8 cellular contexts compared by ENCODE assay signal in the genomic region with DNA sequence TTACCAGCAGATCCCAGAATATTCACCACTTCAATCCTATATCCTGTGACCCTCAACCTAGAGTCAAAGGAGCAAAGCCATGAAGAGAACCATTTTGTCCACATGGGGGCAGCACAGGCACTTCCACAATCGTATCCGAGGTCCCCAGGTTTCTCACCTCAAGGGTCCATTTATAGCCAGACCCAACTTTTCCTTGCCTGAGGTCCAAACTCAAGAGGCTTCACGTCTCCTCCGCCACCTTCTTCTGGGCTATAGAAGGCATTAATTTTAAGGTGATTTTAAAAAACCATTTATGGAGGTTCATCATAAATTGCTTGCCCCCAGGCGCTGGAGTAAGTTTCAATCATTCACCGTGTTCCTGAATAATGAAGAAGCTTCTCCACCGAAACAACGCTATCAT.
A peak's percentile ranks its signal among the peaks of the same experiment; 100 is the strongest.
DNase-seq lines count a peak whose midpoint lies in the region; ATAC-seq, FAIRE-seq and TF ChIP-seq lines count a peak whose summit lies in the region.

No MANE protein-coding gene starts in this region.

- H3K4me2 ChIP-seq in parathyroid adenoma (ENCODE audit: low read length), result no peak overlapping the region

- no TSS peak for BruUV-seq in Panc1 (replicated peaks; lab: Mats Ljungman, UMichigan)

- H3K4me1 ChIP-seq in Panc1 (ENCODE audit: control insufficient read depth, insufficient read depth, low read length), result no peaks in the 10 kb centered on the region
- H3K4me1 ChIP-seq in parathyroid adenoma, result no peaks in the 10 kb centered on the region

- no peaks in the 10 kb centered on the region for H3K27me3 ChIP-seq in Panc1 (ENCODE audit: control insufficient read depth, insufficient read depth, low read length)
- no peaks in the 10 kb centered on the region for H3K27me3 ChIP-seq in parathyroid adenoma (ENCODE audit: control insufficient read depth, insufficient read depth, low read length)

- peak overlapping the region in 1 of 2 experiments; percentile 19; a peak in 1 of 4 replicates for H3K4me3 ChIP-seq in Panc1 (ENCODE audit: low read depth in 2 of 2, low read length in 2 of 2)
- H3K4me3 ChIP-seq in parathyroid adenoma (ENCODE audit: low read depth, low read length), result no peak overlapping the region

- ATAC-seq in GM21360 (IDR thresholded peaks at IDR 0.05; ENCODE audit: unreplicated experiment) (peak; percentile 49), Panc1 (peak; percentile 91)

- TF ChIP-seq CTCF in Panc1 (IDR thresholded peaks at IDR 0.05) (peak; percentile 89), parathyroid adenoma (IDR thresholded peaks at IDR 0.05) (peak; percentile 66)

- CTCF ChIA-PET in Panc1 (lab: Charles Lee), result interaction anchor here (0.7 to 1.2 kb wide), 2 partner anchors 10 to 122 kb away, joined by 4 to 9 read pairs; no protein-coding TSS in a partner anchor

- POLR2A ChIA-PET in Panc1 (lab: Charles Lee), result no interaction called here

- in situ Hi-C loops in Panc1 (cut with HindIII; ENCODE audit: low pct_unique_long_range_greater_than_20kb, low sequenced_read_pairs), result loop anchor here (25.0 kb wide), 1 partner anchor 121 kb away; the partner anchor contains the start of gene NABP1

- no peaks in the 10 kb centered on the region for H3K36me3 ChIP-seq in Panc1 (ENCODE audit: control insufficient read depth, insufficient read depth, low read length)
- H3K36me3 ChIP-seq in parathyroid adenoma (ENCODE audit: control insufficient read depth, insufficient read depth, low read length), result no peaks in the 10 kb centered on the region

- intact Hi-C loops in Panc1 (cut with micrococcal nuclease; ENCODE audit: unreplicated experiment), result loop anchor here (5.0 kb wide), 1 partner anchor 236 kb away; no protein-coding TSS in a partner anchor

- DNase-seq in DMS114 treated with DMSO at 0.1 percent for 48 hours (lab: John Stamatoyannopoulos, UW; ENCODE audit: unreplicated experiment) (peak; percentile 4), HTR-8/SVneo (ENCODE audit: insufficient read length, low spot score) (peak; percentile 63), Panc1 (ENCODE audit: low read depth, low spot score) (no peak), fibroblast of the conjunctiva (ENCODE audit: low read depth) (peak; percentile 53), ureter (ENCODE audit: low spot score) (peak; percentile 51)
- peak; percentile 78 to 79 for DNase-seq in activated T-cell treated with anti-CD3 and anti-CD28 coated beads, Interleukin-2, amount 50 U/mL, for 48 hours

- H3K27ac ChIP-seq in Panc1 (ENCODE audit: low read length) (no peak overlapping the region), parathyroid adenoma (no peak overlapping the region)

- H3K9me3 ChIP-seq in Panc1 (ENCODE audit: control insufficient read depth, insufficient read depth, low read depth, low read length) (no peaks in the 10 kb centered on the region), parathyroid adenoma (ENCODE audit: control insufficient read depth, low read length) (no peaks in the 10 kb centered on the region)

- no peaks in the 10 kb centered on the region for H3K79me2 ChIP-seq in parathyroid adenoma

- FAIRE-seq in HTR-8/SVneo (lab: Jason Lieb, UNC), result peak; percentile 81

- H3K9ac ChIP-seq in parathyroid adenoma, result no peak overlapping the region

- no peak overlapping the region for H2AFZ ChIP-seq in parathyroid adenoma
